ENCODE assay signal across 28 cellular contexts in genomic region chr11:19687372-19687771, GRCh38. TPM values are rescaled to one million over a fixed set of nuclear protein-coding genes. Genes with fewer than 3 reads are reported as not detected.
"Had no signal": no experiment of that assay in that cellular context is flagged by ENCODE, and none has a peak within 500 bp of the region (broad histone marks: within the 10 kb centered on the region; RNA-seq: fewer than 3 reads in every experiment).

No MANE protein-coding gene starts in this region.

- H3K4me2 ChIP-seq: smooth muscle cell had no signal

- H3K27me3 Mint-ChIP-seq: stimulated activated memory B cell treated with anti-CD40 and anti-IgM and Interleukin-4, amounts not matched to agents 10 μg/mL and 1 μg/mL and 100 μg/mL, for 72 hours had no signal

- H3K36me3 Mint-ChIP-seq: naive thymus-derived CD4-positive, alpha-beta T cell; natural killer cell; stimulated activated memory B cell treated with anti-CD40 and anti-IgM and Interleukin-4, amounts not matched to agents 10 μg/mL and 1 μg/mL and 100 μg/mL, for 72 hours had no signal

- H3K9me3 Mint-ChIP-seq: naive thymus-derived CD4-positive, alpha-beta T cell; natural killer cell; nephron; stimulated activated memory B cell treated with anti-CD40 and anti-IgM and Interleukin-4, amounts not matched to agents 10 μg/mL and 1 μg/mL and 100 μg/mL, for 72 hours; stimulated activated naive CD8-positive, alpha-beta T cell treated with anti-CD3 and anti-CD28 coated beads, Interleukin-15, amount 100 ng/mL, for 72 hours had no signal

- H3K27ac ChIP-seq: neutrophil, pancreas, prostate gland, right lobe of liver, spleen, suprapubic skin, testis, transverse colon, upper lobe of left lung, vagina had no signal

- H3K4me1 Mint-ChIP-seq: naive thymus-derived CD4-positive, alpha-beta T cell; natural killer cell; nephron; stimulated activated memory B cell treated with anti-CD40 and anti-IgM and Interleukin-4, amounts not matched to agents 10 μg/mL and 1 μg/mL and 100 μg/mL, for 72 hours; stimulated activated naive CD8-positive, alpha-beta T cell treated with anti-CD3 and anti-CD28 coated beads, Interleukin-15, amount 100 ng/mL, for 72 hours had no signal

- H3K27ac Mint-ChIP-seq: naive thymus-derived CD4-positive, alpha-beta T cell; natural killer cell; nephron; stimulated activated memory B cell treated with anti-CD40 and anti-IgM and Interleukin-4, amounts not matched to agents 10 μg/mL and 1 μg/mL and 100 μg/mL, for 72 hours; stimulated activated naive CD8-positive, alpha-beta T cell treated with anti-CD3 and anti-CD28 coated beads, Interleukin-15, amount 100 ng/mL, for 72 hours had no signal

- H3K4me3 Mint-ChIP-seq: naive thymus-derived CD4-positive, alpha-beta T cell; natural killer cell; nephron; stimulated activated memory B cell treated with anti-CD40 and anti-IgM and Interleukin-4, amounts not matched to agents 10 μg/mL and 1 μg/mL and 100 μg/mL, for 72 hours; stimulated activated naive CD8-positive, alpha-beta T cell treated with anti-CD3 and anti-CD28 coated beads, Interleukin-15, amount 100 ng/mL, for 72 hours had no signal

- ATAC-seq: naive thymus-derived CD4-positive, alpha-beta T cell; natural killer cell; pancreas; right cardiac atrium; right lobe of liver; stimulated activated memory B cell treated with anti-CD40 and anti-IgM and Interleukin-4, amounts not matched to agents 10 μg/mL and 1 μg/mL and 100 μg/mL, for 72 hours; stimulated activated naive CD8-positive, alpha-beta T cell treated with anti-CD3 and anti-CD28 coated beads, Interleukin-15, amount 100 ng/mL, for 72 hours; stimulated activated naive CD8-positive, alpha-beta T cell treated with anti-CD3 and anti-CD28 coated beads, Interleukin-15, Interleukin-2, amounts not matched to agents 100 U/mL and 50 U/mL, for 24 hours had no signal

- H3K4me3 ChIP-seq: pancreas, prostate gland, right lobe of liver, skin epidermis, smooth muscle cell, spleen, suprapubic skin, testis, tibial artery, transverse colon, upper lobe of left lung, vagina had no signal

- H3K27me3 ChIP-seq: pancreas, right lobe of liver, spleen, suprapubic skin, testis, tibial artery, transverse colon, upper lobe of left lung, vagina had no signal

- H3K36me3 ChIP-seq: neutrophil, pancreas, prostate gland, right lobe of liver, spleen, suprapubic skin, tibial artery, transverse colon, upper lobe of left lung, vagina had no signal

- DNase-seq: naive thymus-derived CD4-positive, alpha-beta T cell; natural killer cell; nucleus accumbens; pancreas; right cardiac atrium; right lobe of liver; spleen; stimulated activated CD4-positive, alpha-beta T cell treated with anti-CD3 and anti-CD28 coated beads, Interleukin-12 subunit alpha, Interleukin-12 subunit beta, amount 100 ng/mL, for 4 hours; stimulated activated CD4-positive, alpha-beta T cell treated with anti-CD3 and anti-CD28 coated beads, Interleukin-1b, Interleukin-23, amount 100 ng/mL, for 48 hours; stimulated activated CD4-positive, alpha-beta T cell treated with anti-CD3 and anti-CD28 coated beads, Interleukin-4, amount 100 ng/mL, for 1 hour; stimulated activated CD4-positive, alpha-beta T cell treated with anti-CD3 and anti-CD28 coated beads, Interleukin-4, amount 100 ng/mL, for 4 hours; stimulated activated CD8-positive, alpha-beta memory T cell treated with anti-CD3 and anti-CD28 coated beads, Interleukin-4, amount 100 ng/mL, for 48 hours; stimulated activated naive CD4-positive, alpha-beta T cell; stimulated activated naive CD8-positive, alpha-beta T cell treated with anti-CD3 and anti-CD28 coated beads, Interleukin-15, amount 100 ng/mL, for 72 hours; stimulated activated naive CD8-positive, alpha-beta T cell treated with anti-CD3 and anti-CD28 coated beads, Interleukin-15, Interleukin-2, amounts not matched to agents 100 U/mL and 50 U/mL, for 24 hours; substantia nigra; testis; tibial artery; transverse colon; upper lobe of left lung had no signal

- H3K9me3 ChIP-seq: neutrophil, pancreas, prostate gland, right lobe of liver, spleen, suprapubic skin, testis, tibial artery, transverse colon, upper lobe of left lung, vagina had no signal

- H3K4me1 ChIP-seq: pancreas, prostate gland, spleen, upper lobe of left lung had no signal

RNA-seq across cellular contexts. Expression of gene NAV2, which starts 25.3 kb away (rescaled TPM):
- polyA plus RNA-seq: naive thymus-derived CD4-positive, alpha-beta T cell had no signal
